In the genomic region with DNA sequence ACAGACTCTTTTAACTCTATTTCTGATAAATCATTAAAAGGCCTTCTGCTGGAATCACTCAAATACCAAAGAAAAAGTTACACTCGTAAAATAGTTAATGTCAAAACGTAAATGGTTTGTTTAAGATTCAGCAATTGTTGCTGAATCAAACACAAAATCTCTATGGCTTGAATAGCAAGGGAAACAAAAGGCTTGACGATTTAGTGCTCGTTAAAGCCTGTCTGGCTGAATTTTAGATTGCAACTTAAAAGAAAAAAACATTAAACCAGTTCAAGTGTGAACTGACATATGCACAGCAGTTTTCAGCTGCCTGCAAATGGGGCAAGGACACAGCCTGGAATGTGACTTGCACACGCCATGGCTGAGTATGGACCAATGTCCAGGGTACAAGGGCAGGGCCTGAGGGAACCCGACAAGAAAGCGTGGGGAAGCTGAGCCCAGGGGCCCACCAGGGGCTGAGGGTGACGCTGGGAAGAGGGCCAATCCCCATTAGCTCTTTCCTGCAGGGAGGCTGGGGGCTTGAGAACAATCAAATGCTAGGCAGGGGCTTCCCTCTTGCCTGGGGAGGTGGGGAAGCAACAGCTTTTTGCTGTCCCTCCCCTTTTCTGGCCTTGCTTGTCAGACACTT, we compare ENCODE assay signal across 1 cellular context.
TF ChIP-seq lines count a peak whose summit lies in the region.

No MANE protein-coding gene starts in this region.

TF ChIP-seq in HepG2, 621 proteins besides CTCF, POLR2A, EP300 and RAD21 (continued from another document):
- no peak for TF ChIP-seq KDM1A (CRISPR knock-in tag; IDR thresholded peaks at IDR 0.05)
- 0 out of 2 replicates have a peak, but pooled peaks have one; percentile 16 for TF ChIP-seq MAZ (IDR thresholded peaks at IDR 0.05; ENCODE audit: borderline replicate concordance, low read depth, low read length)
- TF ChIP-seq MAZ (CRISPR knock-in tag; IDR thresholded peaks at IDR 0.05; ENCODE audit: low read depth) = no peak
- TF ChIP-seq ZNF160 (CRISPR knock-in tag; IDR thresholded peaks at IDR 0.05) = 0 out of 2 replicates have a peak, but pooled peaks have one; percentile 45
- no peak for TF ChIP-seq SOX13 (IDR thresholded peaks at IDR 0.05)
- no peak; a peak in 1 of 4 replicates for TF ChIP-seq SOX13 (CRISPR knock-in tag; conservative IDR thresholded peaks at IDR 0.05 in 1 of 2, IDR thresholded peaks at IDR 0.05 in 1 of 2)
- TF ChIP-seq MLX (CRISPR knock-in tag; IDR thresholded peaks at IDR 0.05) = no peak
- no peak; the same call in 1 of the 2 replicates for TF ChIP-seq ZGPAT (CRISPR knock-in tag; IDR thresholded peaks at IDR 0.05)
- no peak for TF ChIP-seq DNMT3B (CRISPR knock-in tag; conservative IDR thresholded peaks at IDR 0.05)
- no peak for TF ChIP-seq NR1H2 (CRISPR knock-in tag; IDR thresholded peaks at IDR 0.05; ENCODE audit: borderline replicate concordance, low read depth)
- TF ChIP-seq AGO2 (optimal IDR thresholded peaks at IDR 0.05; ENCODE audit: low read depth, low read length) = no peak
- 0 out of 2 replicates have a peak, but pooled peaks have one; percentile 46 for TF ChIP-seq ZKSCAN8 (CRISPR knock-in tag; IDR thresholded peaks at IDR 0.05; ENCODE audit: borderline replicate concordance)
- TF ChIP-seq ZBTB42 (CRISPR knock-in tag; IDR thresholded peaks at IDR 0.05) = no peak
- TF ChIP-seq TEAD2 (CRISPR knock-in tag; IDR thresholded peaks at IDR 0.05) = no peak
TF ChIP-seq in HepG2: peak in this region for 69.
